20 cellular contexts compared by ENCODE assay signal in genomic region chr10:84890701-84891100, GRCh38.
"Had no signal": no experiment of that assay in that cellular context is flagged by ENCODE, and none has a peak within 500 bp of the region (broad histone marks: within the 10 kb centered on the region; RNA-seq: fewer than 3 reads in every experiment).

No MANE protein-coding gene starts in this region.

- H3K9me3 ChIP-seq: SK-N-SH had no signal

- H3K9ac ChIP-seq: SK-N-SH had no signal

- H3K4me2 ChIP-seq: SK-N-SH had no signal

- ATAC-seq: HepG2, T-cell had no signal

- DNase-seq: IMR-90, Karpas-422, KG1, MM.1S, NCI-H1092 treated with DMSO at 0.1 percent for 48 hours, NCI-H1436, NCI-H187, NCI-H2029, NCI-H2081 treated with DMSO at 0.1 percent for 48 hours, NCI-H2171, NCI-H345, NCI-H446 treated with DMSO at 0.1 percent for 48 hours, NCI-H510A treated with DMSO at 0.1 percent for 48 hours, NCI-H748 treated with DMSO at 0.1 percent for 48 hours, RPMI8226, SHP77, SK-N-SH, SW 1271, T-cell had no signal
